In the genomic region with DNA sequence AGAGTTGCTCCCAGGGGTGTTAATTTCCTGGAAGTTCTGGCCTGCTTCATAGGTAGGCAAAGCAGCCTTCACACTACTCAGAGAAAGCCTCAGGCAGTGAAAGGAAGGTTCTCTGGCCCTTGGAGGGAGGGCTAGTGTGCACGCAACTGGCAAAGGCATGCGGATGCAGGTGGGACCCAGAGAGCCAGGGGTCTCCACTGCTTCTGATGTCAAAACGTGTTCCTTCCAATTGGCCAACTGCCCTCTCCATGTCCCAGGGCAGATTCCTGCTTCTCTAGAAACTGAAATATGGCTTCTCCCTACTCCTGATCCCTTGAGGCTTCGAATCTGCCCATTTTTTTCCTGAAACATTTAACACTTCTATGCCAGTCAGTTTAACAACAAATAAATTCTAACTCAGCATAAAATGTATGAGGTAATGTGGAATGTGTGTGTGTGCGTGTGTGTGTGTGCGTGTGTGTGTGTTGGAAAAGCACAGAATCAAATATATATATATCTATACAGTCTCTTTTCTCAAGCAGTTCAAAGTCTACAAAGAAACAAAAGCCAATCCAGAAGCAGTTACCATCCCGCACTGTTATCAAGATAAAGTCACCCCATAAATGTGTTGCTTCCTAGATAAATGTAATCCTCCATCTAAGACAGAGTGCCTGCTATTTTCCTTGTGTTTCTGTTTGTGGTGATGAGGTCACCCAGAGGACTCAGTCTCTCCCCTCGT, we compare ENCODE assay signal across 11 cellular contexts.
DNase-seq lines count a peak whose midpoint lies in the region; ATAC-seq, FAIRE-seq and TF ChIP-seq lines count a peak whose summit lies in the region.
"Had no signal": no experiment of that assay in that cellular context is flagged by ENCODE, and none has a peak within 500 bp of the region (broad histone marks: within the 10 kb centered on the region; RNA-seq: fewer than 3 reads in every experiment).

No MANE protein-coding gene starts in this region.

- H3K36me3 ChIP-seq in bronchial epithelial cell (ENCODE audit: control insufficient read depth, insufficient read depth, low read length) = no peaks in the 10 kb centered on the region
- H3K36me3 ChIP-seq in mesodermal cell (ENCODE audit: control insufficient read depth, insufficient read depth, low read length) = no peaks in the 10 kb centered on the region
- no peaks in the 10 kb centered on the region for H3K36me3 ChIP-seq in CD4-positive, alpha-beta memory T cell (ENCODE audit: insufficient read depth, low read length)
- H3K36me3 ChIP-seq: upper lobe of right lung had no signal

- no peak overlapping the region for H3K27ac ChIP-seq in AG04450 (ENCODE audit: low read depth, low read length)
- H3K27ac ChIP-seq in mesodermal cell (ENCODE audit: low read depth, low read length, severe bottlenecking) = peak overlapping the region; percentile 89
- H3K27ac ChIP-seq in CD4-positive, alpha-beta memory T cell (ENCODE audit: low read depth, low read length) = no peak overlapping the region
- H3K27ac ChIP-seq: upper lobe of right lung had no signal

- no peaks in the 10 kb centered on the region for H3K9me3 ChIP-seq in AG04450 (ENCODE audit: control insufficient read depth, insufficient read depth, low read length)
- H3K9me3 ChIP-seq in mesodermal cell (ENCODE audit: control insufficient read depth, low read length) = peaks cover 2% of the 10 kb centered on the region
- H3K9me3 ChIP-seq in CD4-positive, alpha-beta memory T cell (ENCODE audit: control insufficient read depth in 1 of 2, low read length in 2 of 2) = no peaks in the 10 kb centered on the region
- H3K9me3 ChIP-seq: upper lobe of right lung had no signal

- DNase-seq in AG04450 (ENCODE audit: low read depth, low spot score) (peak; percentile 29), HFFc6 (peak; percentile 88), bronchial epithelial cell (ENCODE audit: low read depth) (peak; percentile 39), NCI-H345 (lab: John Stamatoyannopoulos, UW) (no peak), ecto neural progenitor cell (ENCODE audit: low spot score) (no peak)
- no peak for DNase-seq in CD4-positive, alpha-beta memory T cell
- DNase-seq: NCI-H187 treated with DMSO at 0.1 percent for 48 hours, upper lobe of right lung had no signal

- FAIRE-seq in bronchial epithelial cell (lab: Jason Lieb, UNC) = peak; percentile 32

- peak overlapping the region; percentile 68 for H3K4me3 Mint-ChIP-seq in HFFc6
- no peak overlapping the region for H3K4me3 Mint-ChIP-seq in CD4-positive, alpha-beta memory T cell
- H3K4me3 Mint-ChIP-seq: activated naive CD4-positive, alpha-beta T cell treated with anti-CD3 and anti-CD28 coated beads, Interleukin-2, amount 50 U/mL, for 24 hours had no signal

- peak overlapping the region; percentile 96 for H3K27ac Mint-ChIP-seq in HFFc6
- H3K27ac Mint-ChIP-seq in CD4-positive, alpha-beta memory T cell = no peak overlapping the region
- H3K27ac Mint-ChIP-seq: activated naive CD4-positive, alpha-beta T cell treated with anti-CD3 and anti-CD28 coated beads, Interleukin-2, amount 50 U/mL, for 24 hours had no signal

- POLR2A ChIA-PET in AG04450 (lab: Yijun Ruan, JAX) = no interaction called here
- POLR2A ChIA-PET in CD4-positive, alpha-beta memory T cell (lab: Charles Lee; ENCODE audit: partially characterized antibody) = no interaction called here

- TF ChIP-seq CTCF in AG04450 (IDR thresholded peaks at IDR 0.05; ENCODE audit: low read depth, low read length) (no peak), HFFc6 (IDR thresholded peaks at IDR 0.05) (no peak), bronchial epithelial cell (IDR thresholded peaks at IDR 0.05; ENCODE audit: insufficient read depth, low read length, severe bottlenecking) (no peak)

- WGBS in mesodermal cell (ENCODE audit: insufficient coverage in 2 of 2), 2 experiments = 91 to 93% methylated on average over 3 of the region's 8 CpGs

- CTCF ChIA-PET in AG04450 (lab: Charles Lee) = no interaction called here
- CTCF ChIA-PET in CD4-positive, alpha-beta memory T cell (lab: Charles Lee; ENCODE audit: partially characterized antibody) = no interaction called here

- H3K27me3 Mint-ChIP-seq in HFFc6 (ENCODE audit: insufficient read depth) = no peaks in the 10 kb centered on the region; the same call in 1 of the 2 replicates
- H3K27me3 Mint-ChIP-seq in CD4-positive, alpha-beta memory T cell = no peaks in the 10 kb centered on the region
- H3K27me3 Mint-ChIP-seq: activated naive CD4-positive, alpha-beta T cell treated with anti-CD3 and anti-CD28 coated beads, Interleukin-2, amount 50 U/mL, for 24 hours had no signal

- H3K27me3 ChIP-seq in AG04450 (ENCODE audit: control insufficient read depth, insufficient read depth, low read length) (no peaks in the 10 kb centered on the region), bronchial epithelial cell (ENCODE audit: control insufficient read depth, insufficient read depth, low read length) (no peaks in the 10 kb centered on the region)
- no peaks in the 10 kb centered on the region for H3K27me3 ChIP-seq in CD4-positive, alpha-beta memory T cell (ENCODE audit: insufficient read depth, low read length)
- H3K27me3 ChIP-seq: upper lobe of right lung had no signal

- intact Hi-C loops in CD4-positive, alpha-beta memory T cell (cut with micrococcal nuclease) = no loop called here

- no peak for ATAC-seq in GM19324 (IDR thresholded peaks at IDR 0.05; ENCODE audit: low FRiP score, unreplicated experiment)
- ATAC-seq: upper lobe of right lung had no signal

- H3K4me1 ChIP-seq in mesodermal cell (ENCODE audit: control insufficient read depth, insufficient read depth, low read length, poor library complexity, severe bottlenecking) = peaks cover 39% of the 10 kb centered on the region
- no peaks in the 10 kb centered on the region for H3K4me1 ChIP-seq in CD4-positive, alpha-beta memory T cell (ENCODE audit: insufficient read depth, low read length)
- H3K4me1 ChIP-seq: upper lobe of right lung had no signal

- peaks cover 47% of the 10 kb centered on the region for H3K4me1 Mint-ChIP-seq in HFFc6 (ENCODE audit: low read depth)
- H3K4me1 Mint-ChIP-seq in CD4-positive, alpha-beta memory T cell = no peaks in the 10 kb centered on the region
- H3K4me1 Mint-ChIP-seq: activated naive CD4-positive, alpha-beta T cell treated with anti-CD3 and anti-CD28 coated beads, Interleukin-2, amount 50 U/mL, for 24 hours had no signal

- H3K4me3 ChIP-seq in AG04450 (ENCODE audit: low read depth, low read length) = no peak overlapping the region
- no peak overlapping the region for H3K4me3 ChIP-seq in bronchial epithelial cell (ENCODE audit: low read depth, low read length)
- H3K4me3 ChIP-seq in mesodermal cell (ENCODE audit: extremely low read depth, insufficient read depth, low read length, poor library complexity, severe bottlenecking) = no peak overlapping the region
- no peak overlapping the region for H3K4me3 ChIP-seq in CD4-positive, alpha-beta memory T cell (ENCODE audit: low read length in 2 of 2)
- H3K4me3 ChIP-seq: upper lobe of right lung had no signal

- H3K36me3 Mint-ChIP-seq in HFFc6 (ENCODE audit: low read depth) = no peaks in the 10 kb centered on the region
- H3K36me3 Mint-ChIP-seq in CD4-positive, alpha-beta memory T cell = no peaks in the 10 kb centered on the region
- H3K36me3 Mint-ChIP-seq: activated naive CD4-positive, alpha-beta T cell treated with anti-CD3 and anti-CD28 coated beads, Interleukin-2, amount 50 U/mL, for 24 hours had no signal

- no peaks in the 10 kb centered on the region for H3K9me3 Mint-ChIP-seq in HFFc6
- H3K9me3 Mint-ChIP-seq in CD4-positive, alpha-beta memory T cell = no peaks in the 10 kb centered on the region
- H3K9me3 Mint-ChIP-seq: activated naive CD4-positive, alpha-beta T cell treated with anti-CD3 and anti-CD28 coated beads, Interleukin-2, amount 50 U/mL, for 24 hours had no signal

Comparison
In these comparisons a context has a peak if more than half of its experiments do, and no peak if none do; other contexts are left out.
1. DNase-seq: peak in AG04450 (single experiment), HFFc6 (single experiment) and bronchial epithelial cell (single experiment); none in NCI-H345 (single experiment), ecto neural progenitor cell (single experiment) and CD4-positive, alpha-beta memory T cell (0 of 5).